Comparison of ENCODE assay signal across 30 cellular contexts in genomic region chr6:146781836-146782235, GRCh38.
"Had no signal": no experiment of that assay in that cellular context is flagged by ENCODE, and none has a peak within 500 bp of the region (broad histone marks: within the 10 kb centered on the region; RNA-seq: fewer than 3 reads in every experiment).

No MANE protein-coding gene starts in this region.

- H3K4me3 Mint-ChIP-seq: activated B cell treated with CpG ODN at 0.5 μM for 24 hours; activated CD8-positive, alpha-beta T cell treated with anti-CD3 and anti-CD28 coated beads for 36 hours; activated naive CD4-positive, alpha-beta T cell treated with anti-CD3 and anti-CD28 coated beads for 36 hours; activated naive CD4-positive, alpha-beta T cell treated with anti-CD3 and anti-CD28 coated beads, Interleukin-2, amount 50 U/mL, for 24 hours; activated naive CD8-positive, alpha-beta T cell treated with anti-CD3 and anti-CD28 coated beads for 36 hours; activated naive CD8-positive, alpha-beta T cell treated with anti-CD3 and anti-CD28 coated beads, Interleukin-2, amount 50 U/mL, for 24 hours; activated T-helper 1 cell treated with anti-CD3 and anti-CD28 coated beads, Interleukin-12 subunit alpha, Interleukin-12 subunit beta, Interleukin-2, Interleukin-4 antibody, amounts not matched to agents 30 ng/mL and 10 ng/mL and 1 ng/mL, durations not matched to agents 14 hours and 24 hours and 36 hours; T-helper 17 cell; T-helper 2 cell treated with Interferon-gamma antibody and Interleukin-4, amounts not matched to agents 5 μg/mL and 100 μg/mL, for 36 hours had no signal

- H3K27ac ChIP-seq: adrenal gland, body of pancreas, WERI-Rb-1 had no signal

- H3K36me3 ChIP-seq: adrenal gland, WERI-Rb-1 had no signal

- H3K9me3 Mint-ChIP-seq: activated B cell treated with CpG ODN at 0.5 μM for 24 hours; activated CD8-positive, alpha-beta T cell treated with anti-CD3 and anti-CD28 coated beads for 36 hours; activated naive CD4-positive, alpha-beta T cell treated with anti-CD3 and anti-CD28 coated beads for 36 hours; activated naive CD4-positive, alpha-beta T cell treated with anti-CD3 and anti-CD28 coated beads, Interleukin-2, amount 50 U/mL, for 24 hours; activated naive CD8-positive, alpha-beta T cell treated with anti-CD3 and anti-CD28 coated beads, Interleukin-2, amount 50 U/mL, for 24 hours; activated T-helper 1 cell treated with anti-CD3 and anti-CD28 coated beads, Interleukin-12 subunit alpha, Interleukin-12 subunit beta, Interleukin-2, Interleukin-4 antibody, amounts not matched to agents 30 ng/mL and 10 ng/mL and 1 ng/mL, durations not matched to agents 14 hours and 24 hours and 36 hours; activated T-helper 2 cell treated with anti-CD3 and anti-CD28 coated beads, Interferon-gamma antibody, Interleukin-2, Interleukin-4, amounts not matched to agents 10 μg/mL and 5 μg/mL and 100 μg/mL, durations not matched to agents 14 hours and 24 hours and 36 hours; T-helper 2 cell treated with Interferon-gamma antibody and Interleukin-4, amounts not matched to agents 5 μg/mL and 100 μg/mL, for 36 hours had no signal

- H3K9me3 ChIP-seq: adrenal gland, body of pancreas had no signal

- H3K4me3 ChIP-seq: adrenal gland, body of pancreas had no signal

- H3K36me3 Mint-ChIP-seq: activated naive CD4-positive, alpha-beta T cell treated with anti-CD3 and anti-CD28 coated beads, Interleukin-2, amount 50 U/mL, for 24 hours; activated naive CD8-positive, alpha-beta T cell treated with anti-CD3 and anti-CD28 coated beads for 36 hours had no signal

- DNase-seq: activated B cell treated with CpG ODN at 0.5 μM for 24 hours; activated CD4-positive, alpha-beta T cell treated with anti-CD3 and anti-CD28 coated beads for 48 hours; activated CD4-positive, alpha-beta T cell treated with anti-CD3 and anti-CD28 coated beads, Interleukin-2, amount 50 U/mL, for 1 hour; activated CD4-positive, alpha-beta T cell treated with anti-CD3 and anti-CD28 coated beads, Interleukin-2, amount 50 U/mL, for 48 hours; activated CD8-positive, alpha-beta memory T cell treated with anti-CD3 and anti-CD28 coated beads for 24 hours; activated CD8-positive, alpha-beta T cell treated with anti-CD3 and anti-CD28 coated beads for 36 hours; activated effector memory CD4-positive, alpha-beta T cell treated with anti-CD3 and anti-CD28 coated beads, Interleukin-2, amount 50 U/mL, for 16 hours; activated naive CD4-positive, alpha-beta T cell treated with anti-CD3 and anti-CD28 coated beads for 36 hours; activated naive CD8-positive, alpha-beta T cell treated with anti-CD3 and anti-CD28 coated beads for 36 hours; activated naive CD8-positive, alpha-beta T cell treated with anti-CD3 and anti-CD28 coated beads, Interleukin-2, amount 50 U/mL, for 24 hours; activated T-cell treated with anti-CD3 and anti-CD28 coated beads, Interleukin-2, amount 50 U/mL, for 48 hours; adrenal gland; amygdala; aorta; body of pancreas; caudate nucleus; cortex of kidney; dermis blood vessel endothelial cell; effector CD8-positive, alpha-beta T cell; head of caudate nucleus; hippocampal formation; T-helper 17 cell; T1000; WERI-Rb-1 had no signal

- H3K4me1 ChIP-seq: body of pancreas had no signal

- ATAC-seq: activated CD4-positive, CD25-positive, alpha-beta regulatory T cell treated with anti-CD3 and anti-CD28 coated beads, Interleukin-2, amount 50 U/mL, for 24 hours; activated CD8-positive, alpha-beta T cell treated with anti-CD3 and anti-CD28 coated beads for 36 hours; activated naive CD8-positive, alpha-beta T cell treated with anti-CD3 and anti-CD28 coated beads, Interleukin-2, amount 50 U/mL, for 24 hours; body of pancreas; esophagus mucosa; T-helper 17 cell had no signal

- H3K4me1 Mint-ChIP-seq: activated B cell treated with CpG ODN at 0.5 μM for 24 hours; activated naive CD4-positive, alpha-beta T cell treated with anti-CD3 and anti-CD28 coated beads, Interleukin-2, amount 50 U/mL, for 24 hours; activated naive CD8-positive, alpha-beta T cell treated with anti-CD3 and anti-CD28 coated beads for 36 hours; activated naive CD8-positive, alpha-beta T cell treated with anti-CD3 and anti-CD28 coated beads, Interleukin-2, amount 50 U/mL, for 24 hours had no signal

- H3K27me3 ChIP-seq: adrenal gland, body of pancreas had no signal

- H3K27ac Mint-ChIP-seq: activated B cell treated with CpG ODN at 0.5 μM for 24 hours; activated CD8-positive, alpha-beta T cell treated with anti-CD3 and anti-CD28 coated beads for 36 hours; activated naive CD4-positive, alpha-beta T cell treated with anti-CD3 and anti-CD28 coated beads for 36 hours; activated naive CD4-positive, alpha-beta T cell treated with anti-CD3 and anti-CD28 coated beads, Interleukin-2, amount 50 U/mL, for 24 hours; activated naive CD8-positive, alpha-beta T cell treated with anti-CD3 and anti-CD28 coated beads for 36 hours; activated naive CD8-positive, alpha-beta T cell treated with anti-CD3 and anti-CD28 coated beads, Interleukin-2, amount 50 U/mL, for 24 hours; activated T-helper 1 cell treated with anti-CD3 and anti-CD28 coated beads, Interleukin-12 subunit alpha, Interleukin-12 subunit beta, Interleukin-2, Interleukin-4 antibody, amounts not matched to agents 30 ng/mL and 10 ng/mL and 1 ng/mL, durations not matched to agents 14 hours and 24 hours and 36 hours; activated T-helper 2 cell treated with anti-CD3 and anti-CD28 coated beads, Interferon-gamma antibody, Interleukin-2, Interleukin-4, amounts not matched to agents 10 μg/mL and 5 μg/mL and 100 μg/mL, durations not matched to agents 14 hours and 24 hours and 36 hours; T-helper 17 cell; T-helper 2 cell treated with Interferon-gamma antibody and Interleukin-4, amounts not matched to agents 5 μg/mL and 100 μg/mL, for 36 hours had no signal

- H3K27me3 Mint-ChIP-seq: activated CD8-positive, alpha-beta T cell treated with anti-CD3 and anti-CD28 coated beads for 36 hours; activated naive CD4-positive, alpha-beta T cell treated with anti-CD3 and anti-CD28 coated beads, Interleukin-2, amount 50 U/mL, for 24 hours; activated naive CD8-positive, alpha-beta T cell treated with anti-CD3 and anti-CD28 coated beads, Interleukin-2, amount 50 U/mL, for 24 hours had no signal
